8 cellular contexts compared by ENCODE assay signal in the genomic region with DNA sequence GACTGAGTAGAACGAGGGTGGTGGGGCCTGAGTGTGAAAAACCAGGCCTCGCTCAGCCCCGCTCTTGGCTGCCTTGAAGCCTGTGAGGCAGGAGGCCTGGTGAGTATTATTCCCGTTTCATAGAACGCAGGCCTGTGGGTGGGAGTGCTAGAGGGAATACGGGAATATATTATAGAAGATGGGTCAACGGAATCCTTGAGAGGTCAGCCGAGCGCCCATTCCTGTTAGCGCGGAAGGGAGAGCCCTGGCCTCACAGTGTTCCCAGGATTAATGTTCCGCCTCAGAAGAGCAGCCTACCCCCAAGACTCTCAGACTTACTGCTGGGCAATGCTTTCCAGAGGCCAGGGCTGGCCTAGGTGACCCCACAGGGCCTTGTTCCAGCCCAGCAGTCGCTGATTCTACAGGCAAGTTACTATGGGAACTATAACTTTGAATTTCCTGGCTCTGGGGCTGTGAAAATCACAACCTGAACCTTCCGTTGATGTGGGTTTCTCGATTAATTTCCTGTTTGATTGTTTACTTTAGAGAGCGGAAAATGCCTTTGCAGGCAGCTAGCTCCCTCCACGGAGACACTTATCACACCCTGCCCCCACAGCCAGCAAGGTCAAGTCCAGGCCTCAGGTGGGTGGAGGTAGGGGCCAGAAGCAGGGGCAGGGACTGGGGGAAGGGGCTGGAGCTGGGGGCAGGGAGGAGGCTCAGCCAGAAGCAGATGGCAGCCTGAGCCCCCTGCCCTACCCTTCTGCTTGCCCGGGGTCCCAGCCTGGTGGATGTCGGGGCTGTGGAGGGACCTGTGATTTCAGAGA.
DNase-seq lines count a peak whose midpoint lies in the region; ATAC-seq, FAIRE-seq and TF ChIP-seq lines count a peak whose summit lies in the region.

No MANE protein-coding gene starts in this region.

- peak overlapping the region; percentile 47 for H3K4me3 ChIP-seq in Loucy (ENCODE audit: low read length, poor library complexity, severe bottlenecking)

- peak overlapping the region; percentile 16 for H3K9ac ChIP-seq in Loucy (ENCODE audit: low read depth, low read length, poor library complexity, severe bottlenecking)

- H3K27me3 ChIP-seq in Loucy (ENCODE audit: insufficient read depth, low read length, poor library complexity, severe bottlenecking): no peaks in the 10 kb centered on the region

- H3K4me2 ChIP-seq in Loucy (ENCODE audit: low read depth, low read length, poor library complexity, severe bottlenecking): peak overlapping the region; percentile 73

- H3K36me3 Mint-ChIP-seq in stimulated activated effector memory CD8-positive, alpha-beta T cell treated with anti-CD3 and anti-CD28 coated beads, Interleukin-12 subunit alpha, Interleukin-12 subunit beta, amount 100 ng/mL, for 72 hours: no peaks in the 10 kb centered on the region
- H3K36me3 Mint-ChIP-seq in HFFc6 (ENCODE audit: low read depth): peaks cover 26% of the 10 kb centered on the region

- peak; percentile 54 for ATAC-seq in stimulated activated effector memory CD8-positive, alpha-beta T cell treated with anti-CD3 and anti-CD28 coated beads, Interleukin-12 subunit alpha, Interleukin-12 subunit beta, amount 100 ng/mL, for 72 hours
- no peak for ATAC-seq in HG02970 (IDR thresholded peaks at IDR 0.05; ENCODE audit: low FRiP score, unreplicated experiment)

- H3K27ac Mint-ChIP-seq in stimulated activated effector memory CD8-positive, alpha-beta T cell treated with anti-CD3 and anti-CD28 coated beads, Interleukin-12 subunit alpha, Interleukin-12 subunit beta, amount 100 ng/mL, for 72 hours: peak overlapping the region; percentile 92
- H3K27ac Mint-ChIP-seq in HFFc6: no peak overlapping the region

- H3K36me3 ChIP-seq in Loucy (ENCODE audit: insufficient read depth, low read length): no peaks in the 10 kb centered on the region

- peak overlapping the region; percentile 38 for H3K4me3 Mint-ChIP-seq in stimulated activated effector memory CD8-positive, alpha-beta T cell treated with anti-CD3 and anti-CD28 coated beads, Interleukin-12 subunit alpha, Interleukin-12 subunit beta, amount 100 ng/mL, for 72 hours
- no peak overlapping the region for H3K4me3 Mint-ChIP-seq in HFFc6

- FAIRE-seq in frontal cortex (lab: Jason Lieb, UNC): no peak

- H4K20me1 ChIP-seq in Loucy (ENCODE audit: insufficient read depth, low read length, poor library complexity, severe bottlenecking): no peaks in the 10 kb centered on the region

- H3K79me2 ChIP-seq in Loucy (ENCODE audit: insufficient read depth, low read length): no peaks in the 10 kb centered on the region

- peaks cover 30% of the 10 kb centered on the region for H3K4me1 ChIP-seq in Loucy (ENCODE audit: insufficient read depth, low read length, poor library complexity, severe bottlenecking)

- peak; percentile 42 for DNase-seq in activated gamma-delta T cell treated with anti-CD3 and anti-CD28 coated beads, Interleukin-2, amount 50 U/mL, for 16 hours (ENCODE audit: low read depth)
- DNase-seq in iris pigment epithelial cell (ENCODE audit: low read depth) (peak; percentile 67), frontal cortex (ENCODE audit: low spot score in 2 of 2) (no peak), HFFc6 (no peak)
- DNase-seq in stimulated activated effector memory CD8-positive, alpha-beta T cell treated with anti-CD3 and anti-CD28 coated beads, Interleukin-12 subunit alpha, Interleukin-12 subunit beta, amount 100 ng/mL, for 72 hours (ENCODE audit: low spot score in 2 of 2): peak in 1 of 2 donors; percentile 72
- DNase-seq in activated CD4-positive, CD25-positive, alpha-beta regulatory T cell treated with anti-CD3 and anti-CD28 coated beads, Interleukin-2, amount 50 U/mL, for 72 hours: no peak

- peaks cover 9% of the 10 kb centered on the region for H3K27me3 Mint-ChIP-seq in HFFc6 (ENCODE audit: insufficient read depth)

- TF ChIP-seq CTCF in Loucy (conservative IDR thresholded peaks at IDR 0.05; ENCODE audit: low read length): no peak
- TF ChIP-seq CTCF in HFFc6 (IDR thresholded peaks at IDR 0.05): no peak

- peaks cover 7% of the 10 kb centered on the region for H3K9me3 Mint-ChIP-seq in stimulated activated effector memory CD8-positive, alpha-beta T cell treated with anti-CD3 and anti-CD28 coated beads, Interleukin-12 subunit alpha, Interleukin-12 subunit beta, amount 100 ng/mL, for 72 hours
- H3K9me3 Mint-ChIP-seq in HFFc6: no peaks in the 10 kb centered on the region

- no peaks in the 10 kb centered on the region for H3K9me3 ChIP-seq in Loucy (ENCODE audit: insufficient read depth, low read depth, low read length)

- H3F3A ChIP-seq in Loucy (ENCODE audit: low read depth): no peaks in the 10 kb centered on the region

- peaks cover 87% of the 10 kb centered on the region for H3K4me1 Mint-ChIP-seq in stimulated activated effector memory CD8-positive, alpha-beta T cell treated with anti-CD3 and anti-CD28 coated beads, Interleukin-12 subunit alpha, Interleukin-12 subunit beta, amount 100 ng/mL, for 72 hours
- H3K4me1 Mint-ChIP-seq in HFFc6 (ENCODE audit: low read depth): peaks cover 53% of the 10 kb centered on the region

- H3K9me2 ChIP-seq in Loucy (replicated peaks; ENCODE audit: low read depth, low read length): no peaks in the 10 kb centered on the region

- no peak overlapping the region for H2AFZ ChIP-seq in Loucy (ENCODE audit: low read length)

Comparison
In these comparisons a context has a peak if more than half of its experiments do, and no peak if none do; other contexts are left out.
1. DNase-seq: peak in activated gamma-delta T cell treated with anti-CD3 and anti-CD28 coated beads, Interleukin-2, amount 50 U/mL, for 16 hours (single experiment) and iris pigment epithelial cell (single experiment); none in frontal cortex (0 of 2), HFFc6 (single experiment) and activated CD4-positive, CD25-positive, alpha-beta regulatory T cell treated with anti-CD3 and anti-CD28 coated beads, Interleukin-2, amount 50 U/mL, for 72 hours (single experiment).